In the genomic region with DNA sequence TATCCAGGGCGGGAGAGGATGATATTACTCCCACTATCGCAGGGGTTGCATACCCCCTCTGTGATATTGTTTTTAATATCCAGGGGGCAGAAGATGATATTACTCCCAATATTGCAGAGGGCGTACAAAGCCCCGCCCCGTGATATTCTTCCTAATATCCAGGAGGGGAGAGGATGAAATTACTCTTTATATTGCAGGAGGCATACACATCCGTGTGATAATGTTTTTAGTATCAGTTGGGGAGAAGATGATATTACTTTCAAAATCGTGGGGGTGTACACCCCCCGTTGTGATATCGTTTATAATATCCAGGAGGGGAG, we compare ENCODE assay signal across 9 cellular contexts. TPM values are rescaled to one million over a fixed set of nuclear protein-coding genes. Genes with fewer than 3 reads are reported as not detected.
A peak's percentile ranks its signal among the peaks of the same experiment; 100 is the strongest.
DNase-seq lines count a peak whose midpoint lies in the region; ATAC-seq and TF ChIP-seq lines count a peak whose summit lies in the region.
"Had no signal": no experiment of that assay in that cellular context is flagged by ENCODE, and none has a peak within 500 bp of the region (broad histone marks: within the 10 kb centered on the region; RNA-seq: fewer than 3 reads in every experiment).

No MANE protein-coding gene starts in this region.

- H3K27ac Mint-ChIP-seq in activated CD8-positive, alpha-beta memory T cell treated with anti-CD3 and anti-CD28 coated beads, Interleukin-2, amount 10 ng/mL, durations not matched to agents 7 days and 5 days = peak overlapping the region; percentile 76

- H3K4me1 ChIP-seq in RWPE2 (ENCODE audit: insufficient read depth, poor library complexity, severe bottlenecking) (peaks cover 10% of the 10 kb centered on the region), smooth muscle cell (ENCODE audit: low read depth) (no peaks in the 10 kb centered on the region)

- WGBS in smooth muscle cell (ENCODE audit: low lambda C conversion rate) = 79% methylated on average over 9 of the region's 9 CpGs

- peaks cover 25% of the 10 kb centered on the region for H3K27me3 Mint-ChIP-seq in activated CD8-positive, alpha-beta memory T cell treated with anti-CD3 and anti-CD28 coated beads, Interleukin-2, amount 10 ng/mL, durations not matched to agents 7 days and 5 days

- H3K36me3 Mint-ChIP-seq in activated CD8-positive, alpha-beta memory T cell treated with anti-CD3 and anti-CD28 coated beads, Interleukin-2, amount 10 ng/mL, durations not matched to agents 7 days and 5 days = no peaks in the 10 kb centered on the region

- no peak for ATAC-seq in activated CD8-positive, alpha-beta memory T cell treated with anti-CD3 and anti-CD28 coated beads, Interleukin-2, amount 10 ng/mL, durations not matched to agents 7 days and 5 days
- ATAC-seq in RWPE2 (ENCODE audit: low read depth) = no peak; the same call in 2 of the 3 replicates

- CTCF ChIA-PET in activated CD8-positive, alpha-beta memory T cell treated with anti-CD3 and anti-CD28 coated beads, Interleukin-2, amount 10 ng/mL, durations not matched to agents 7 days and 5 days (lab: Charles Lee) = no interaction called here

- H3K9me3 Mint-ChIP-seq in activated CD8-positive, alpha-beta memory T cell treated with anti-CD3 and anti-CD28 coated beads, Interleukin-2, amount 10 ng/mL, durations not matched to agents 7 days and 5 days (ENCODE audit: low read depth) = no peaks in the 10 kb centered on the region

- H3K79me2 ChIP-seq in smooth muscle cell (ENCODE audit: low read depth) = no peaks in the 10 kb centered on the region

- no peak for DNase-seq in activated CD8-positive, alpha-beta memory T cell treated with anti-CD3 and anti-CD28 coated beads, Interleukin-2, amount 10 ng/mL, durations not matched to agents 7 days and 5 days
- no peak for DNase-seq in activated CD8-positive, alpha-beta memory T cell treated with anti-CD3 and anti-CD28 coated beads, Interleukin-2, amount 50 U/mL, for 48 hours
- no peak for DNase-seq in RWPE2 (ENCODE audit: low spot score)
- no peak for DNase-seq in epithelial cell of proximal tubule (ENCODE audit: low read depth)
- DNase-seq in smooth muscle cell (lab: John Stamatoyannopoulos, UW; ENCODE audit: unreplicated experiment) = no peak
- DNase-seq in SW480 (ENCODE audit: low spot score) = no peak
- DNase-seq in EL = no peak
- DNase-seq in COLO829 (ENCODE audit: low spot score) = no peak
- DNase-seq: hippocampal formation had no signal

- H3K4me2 ChIP-seq in smooth muscle cell = peak overlapping the region; percentile 81

- peaks cover 16% of the 10 kb centered on the region for H3K4me1 Mint-ChIP-seq in activated CD8-positive, alpha-beta memory T cell treated with anti-CD3 and anti-CD28 coated beads, Interleukin-2, amount 10 ng/mL, durations not matched to agents 7 days and 5 days

- H3K36me3 ChIP-seq in RWPE2 (ENCODE audit: low read depth) (no peaks in the 10 kb centered on the region), smooth muscle cell (ENCODE audit: low read depth) (no peaks in the 10 kb centered on the region)

- H3K27me3 ChIP-seq in RWPE2 (ENCODE audit: insufficient read depth, poor library complexity, severe bottlenecking) (peaks cover 8% of the 10 kb centered on the region), smooth muscle cell (ENCODE audit: low read depth) (peaks cover 37% of the 10 kb centered on the region)

- H3K4me3 Mint-ChIP-seq in activated CD8-positive, alpha-beta memory T cell treated with anti-CD3 and anti-CD28 coated beads, Interleukin-2, amount 10 ng/mL, durations not matched to agents 7 days and 5 days = peak overlapping the region; percentile 74

- H3K27ac ChIP-seq in RWPE2 (ENCODE audit: poor library complexity, severe bottlenecking) (no peak overlapping the region), smooth muscle cell (ENCODE audit: low read depth) (no peak overlapping the region)

- TF ChIP-seq CTCF in RWPE2 (IDR thresholded peaks at IDR 0.05; ENCODE audit: poor library complexity, severe bottlenecking) (no peak), epithelial cell of proximal tubule (conservative IDR thresholded peaks at IDR 0.05; ENCODE audit: low read depth, low read length) (no peak), smooth muscle cell (IDR thresholded peaks at IDR 0.05; ENCODE audit: borderline replicate concordance, insufficient read depth, poor library complexity, severe bottlenecking) (peak; percentile 2)

- H3K4me3 ChIP-seq in RWPE2 (ENCODE audit: severe bottlenecking) = peak overlapping the region; percentile 32
- H3K4me3 ChIP-seq in epithelial cell of proximal tubule (ENCODE audit: low read depth, low read length) = peak overlapping the region; percentile 24
- peak overlapping the region; percentile 25 for H3K4me3 ChIP-seq in smooth muscle cell

- no peak overlapping the region for H3K9ac ChIP-seq in smooth muscle cell (ENCODE audit: low read depth)

- H2AFZ ChIP-seq in smooth muscle cell (ENCODE audit: low read depth) = peak overlapping the region; percentile 92

- H3K9me3 ChIP-seq in RWPE2 (ENCODE audit: severe bottlenecking) (no peaks in the 10 kb centered on the region), smooth muscle cell (replicated peaks; ENCODE audit: low read depth) (no peaks in the 10 kb centered on the region)

- no peaks in the 10 kb centered on the region for H3F3A ChIP-seq in smooth muscle cell (ENCODE audit: low read depth)

- no peaks in the 10 kb centered on the region for H4K20me1 ChIP-seq in smooth muscle cell (ENCODE audit: low read depth)

RNA-seq across cellular contexts. Expression of a gene that starts 52.9 kb away (rescaled TPM):
- 100 to 1,000 TPM; 106 to 133 TPM for total RNA-seq in activated CD8-positive, alpha-beta memory T cell treated with anti-CD3 and anti-CD28 coated beads, Interleukin-2, amount 10 ng/mL, durations not matched to agents 7 days and 5 days
- total RNA-seq in epithelial cell of proximal tubule = 99.2 and 109 TPM in 2 replicates
- 88.8 and 93.8 TPM in 2 replicates for total RNA-seq in smooth muscle cell
- polyA plus RNA-seq in smooth muscle cell = 55.9 and 69.3 TPM in 2 replicates
